In genomic region chr17:19645608-19646250, GRCh38 we compare ENCODE assay signal across 8 cellular contexts. TPM values are rescaled to one million over a fixed set of nuclear protein-coding genes. Genes with fewer than 3 reads are reported as not detected.
DNase-seq lines count a peak whose midpoint lies in the region; ATAC-seq and TF ChIP-seq lines count a peak whose summit lies in the region.

No MANE protein-coding gene starts in this region.

- no peaks in the 10 kb centered on the region for H3K4me1 ChIP-seq in DND-41 (ENCODE audit: insufficient read depth, low read length)
- peaks cover 31 to 32% of the 10 kb centered on the region in 2 donors for H3K4me1 ChIP-seq in gastrocnemius medialis

- peaks cover 23% of the 10 kb centered on the region for H3K27me3 Mint-ChIP-seq in activated CD4-positive, alpha-beta T cell treated with anti-CD3 and anti-CD28 coated beads, Interleukin-2, amount 10 ng/mL, durations not matched to agents 7 days and 5 days

- H2AFZ ChIP-seq in DND-41 (ENCODE audit: low read depth, low read length) = no peak overlapping the region

- H3K4me3 Mint-ChIP-seq in activated CD4-positive, alpha-beta T cell treated with anti-CD3 and anti-CD28 coated beads, Interleukin-2, amount 10 ng/mL, durations not matched to agents 7 days and 5 days = no peak overlapping the region

- peaks cover 42% of the 10 kb centered on the region for H3K4me1 Mint-ChIP-seq in activated CD4-positive, alpha-beta T cell treated with anti-CD3 and anti-CD28 coated beads, Interleukin-2, amount 10 ng/mL, durations not matched to agents 7 days and 5 days

- in situ Hi-C loops in gastrocnemius medialis (cut with MboI; ENCODE audit: low sequenced_read_pairs in 4 of 4) = loop anchor here (5.0 to 25.0 kb wide), 5 partner anchors 117 to 283 kb away; partner anchors contain the start of gene B9D1 (in 1 of the 4)

- no peaks in the 10 kb centered on the region for H3K9me3 ChIP-seq in DND-41 (ENCODE audit: insufficient read depth, low read length, severe bottlenecking)
- H3K9me3 ChIP-seq in gastrocnemius medialis = no peaks in the 10 kb centered on the region

- no peak overlapping the region for H3K27ac ChIP-seq in DND-41 (ENCODE audit: low read length)
- H3K27ac ChIP-seq in gastrocnemius medialis = no peak overlapping the region

- no peak overlapping the region for H3K9ac ChIP-seq in DND-41 (ENCODE audit: low read depth, low read length)

- no peaks in the 10 kb centered on the region for H3K79me2 ChIP-seq in DND-41 (ENCODE audit: insufficient read depth, low read length)

- intact Hi-C loops in gastrocnemius medialis (cut with DNase I; ENCODE audit: low total_unique reads) = loop anchor here (5.0 kb wide), 3 partner anchors 108 to 283 kb away; partner anchors contain the start of genes B9D1 and MAPK7

- no peak for TF ChIP-seq POLR2A in gastrocnemius medialis (IDR thresholded peaks at IDR 0.05)

- DNase-seq in DND-41 (peak; percentile 20), LNCaP clone FGC (ENCODE audit: low read depth) (no peak), epithelial cell of esophagus (ENCODE audit: low read depth) (no peak), occipital lobe (lab: John Stamatoyannopoulos, UW) (peak; percentile 16), NK-92 (lab: John Stamatoyannopoulos, UW; ENCODE audit: unreplicated experiment) (no peak), gastrocnemius medialis (no peak)
- peak; percentile 69 for DNase-seq in activated CD4-positive, alpha-beta T cell treated with anti-CD3 and anti-CD28 coated beads, Interleukin-2, amount 10 ng/mL, durations not matched to agents 7 days and 5 days

- no peaks in the 10 kb centered on the region for H3K9me3 Mint-ChIP-seq in activated CD4-positive, alpha-beta T cell treated with anti-CD3 and anti-CD28 coated beads, Interleukin-2, amount 10 ng/mL, durations not matched to agents 7 days and 5 days

- H4K20me1 ChIP-seq in DND-41 (ENCODE audit: insufficient read depth, low read length) = no peaks in the 10 kb centered on the region

- H3K4me3 ChIP-seq in DND-41 (ENCODE audit: low read depth in 1 of 2, low read length in 2 of 2) (no peak overlapping the region), LNCaP clone FGC (ENCODE audit: low read depth, low read length) (no peak overlapping the region), epithelial cell of esophagus (ENCODE audit: low read length) (no peak overlapping the region), gastrocnemius medialis (no peak overlapping the region)

- ATAC-seq in DND-41 (ENCODE audit: insufficient read depth, low read depth) = no peak
- ATAC-seq in GM18870 (IDR thresholded peaks at IDR 0.05; ENCODE audit: unreplicated experiment) = no peak
- ATAC-seq in gastrocnemius medialis = no peak

- TF ChIP-seq CTCF in DND-41 (IDR thresholded peaks at IDR 0.05; ENCODE audit: borderline replicate concordance, extremely low read depth, low read length, poor library complexity, severe bottlenecking) (peak; percentile 71), LNCaP clone FGC (IDR thresholded peaks at IDR 0.05; ENCODE audit: control insufficient read depth, extremely low read depth, insufficient read depth) (peak; percentile 25; the same call in 1 of the 2 replicates), epithelial cell of esophagus (IDR thresholded peaks at IDR 0.05; ENCODE audit: insufficient read depth, low read depth, low read length, missing control alignments) (peak; percentile 39), gastrocnemius medialis (IDR thresholded peaks at IDR 0.05 in 4 of 5, conservative IDR thresholded peaks at IDR 0.05 in 1 of 5) (peak in 2 of 5 experiments; percentile 41 to 50)

- POLR2A ChIA-PET in activated CD4-positive, alpha-beta T cell treated with anti-CD3 and anti-CD28 coated beads, Interleukin-2, amount 10 ng/mL, durations not matched to agents 7 days and 5 days (lab: Charles Lee) = no interaction called here

- H3K4me2 ChIP-seq in DND-41 (ENCODE audit: insufficient read depth, low read length) = no peak overlapping the region

- CTCF ChIA-PET in activated CD4-positive, alpha-beta T cell treated with anti-CD3 and anti-CD28 coated beads, Interleukin-2, amount 10 ng/mL, durations not matched to agents 7 days and 5 days (lab: Charles Lee) = interaction anchor here (0.6 to 1.2 kb wide), 3 partner anchors 8 to 139 kb away, joined by 3 read pairs; no protein-coding TSS in a partner anchor

- H3K27me3 ChIP-seq in DND-41 (ENCODE audit: insufficient read depth, low read length, poor library complexity) (peaks cover 11% of the 10 kb centered on the region), gastrocnemius medialis (no peaks in the 10 kb centered on the region)

- no peaks in the 10 kb centered on the region for H3K36me3 Mint-ChIP-seq in activated CD4-positive, alpha-beta T cell treated with anti-CD3 and anti-CD28 coated beads, Interleukin-2, amount 10 ng/mL, durations not matched to agents 7 days and 5 days (ENCODE audit: low read depth)

- no peaks in the 10 kb centered on the region for H3K36me3 ChIP-seq in DND-41 (ENCODE audit: insufficient read depth, low read length)
- no peaks in the 10 kb centered on the region for H3K36me3 ChIP-seq in gastrocnemius medialis

- no peak overlapping the region for H3K27ac Mint-ChIP-seq in activated CD4-positive, alpha-beta T cell treated with anti-CD3 and anti-CD28 coated beads, Interleukin-2, amount 10 ng/mL, durations not matched to agents 7 days and 5 days

RNA-seq across cellular contexts. Expression of gene ALDH3A2, which starts 2.8 kb away (rescaled TPM):
- total RNA-seq in activated CD4-positive, alpha-beta T cell treated with anti-CD3 and anti-CD28 coated beads, Interleukin-2, amount 10 ng/mL, durations not matched to agents 7 days and 5 days = 10 to 100 TPM; 21.3 to 25.8 TPM
- 96.1 TPM for total RNA-seq in occipital lobe
- 100 to 1,000 TPM in 2 of 4 donors, 10 to 100 TPM in 2; 87.6 to 117 (median 98.2) TPM for total RNA-seq in gastrocnemius medialis

Comparison
In these comparisons a context has a peak if more than half of its experiments do, and no peak if none do; other contexts are left out.
1. DNase-seq: peak in DND-41 (single experiment), activated CD4-positive, alpha-beta T cell treated with anti-CD3 and anti-CD28 coated beads, Interleukin-2, amount 10 ng/mL, durations not matched to agents 7 days and 5 days (single experiment) and occipital lobe (single experiment); none in LNCaP clone FGC (single experiment), epithelial cell of esophagus (single experiment), NK-92 (single experiment) and gastrocnemius medialis (0 of 2).